In the genomic region with DNA sequence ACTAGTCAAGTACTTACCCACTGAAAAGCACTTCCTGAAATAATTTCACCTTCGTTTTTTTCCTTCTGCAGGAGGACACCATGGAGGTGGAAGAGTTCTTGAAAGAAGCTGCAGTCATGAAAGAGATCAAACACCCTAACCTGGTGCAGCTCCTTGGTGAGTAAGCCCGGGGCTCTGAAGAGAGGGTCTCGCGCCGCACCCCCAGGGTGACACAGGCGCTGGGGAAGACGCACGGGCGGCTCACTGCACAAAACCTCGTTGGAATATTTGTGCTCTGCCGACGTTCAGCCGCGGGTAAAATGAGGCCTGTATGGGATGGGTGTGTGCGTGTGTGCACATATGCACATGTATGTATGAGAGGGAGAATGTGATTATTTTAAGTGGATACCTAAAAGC, we compare ENCODE assay signal across 30 cellular contexts. TPM values are rescaled to one million over a fixed set of nuclear protein-coding genes. Genes with fewer than 3 reads are reported as not detected.
DNase-seq lines count a peak whose midpoint lies in the region; ATAC-seq, FAIRE-seq and TF ChIP-seq lines count a peak whose summit lies in the region.
"Had no signal": no experiment of that assay in that cellular context is flagged by ENCODE, and none has a peak within 500 bp of the region (broad histone marks: within the 10 kb centered on the region; RNA-seq: fewer than 3 reads in every experiment).

No MANE protein-coding gene starts in this region.

- no peaks in the 10 kb centered on the region for H3K9me3 Mint-ChIP-seq in stimulated activated effector memory CD8-positive, alpha-beta T cell treated with anti-CD3 and anti-CD28 coated beads, Interleukin-12 subunit alpha, Interleukin-12 subunit beta, amount 100 ng/mL, for 72 hours
- H3K9me3 Mint-ChIP-seq: CD14-positive monocyte; CD8-positive, alpha-beta memory T cell had no signal

- ATAC-seq in Right ventricle myocardium inferior: no peak
- ATAC-seq in left ventricle myocardium superior: no peak
- ATAC-seq in stimulated activated effector memory CD8-positive, alpha-beta T cell treated with anti-CD3 and anti-CD28 coated beads, Interleukin-12 subunit alpha, Interleukin-12 subunit beta, amount 100 ng/mL, for 72 hours: no peak
- no peak for ATAC-seq in upper lobe of right lung
- ATAC-seq in GM18861 (IDR thresholded peaks at IDR 0.05; ENCODE audit: unreplicated experiment): no peak

- TF ChIP-seq CTCF in kidney (IDR thresholded peaks at IDR 0.05; ENCODE audit: borderline replicate concordance, extremely low read depth, insufficient read depth): no peak
- no peak for TF ChIP-seq CTCF in upper lobe of right lung (IDR thresholded peaks at IDR 0.05)

- DNase-seq in Right ventricle myocardium inferior (ENCODE audit: missing footprints): peak; percentile 31
- no peak for DNase-seq in left ventricle myocardium superior
- DNase-seq in kidney: peak; percentile 32
- no peak for DNase-seq in stimulated activated effector memory CD8-positive, alpha-beta T cell treated with anti-CD3 and anti-CD28 coated beads, Interleukin-12 subunit alpha, Interleukin-12 subunit beta, amount 100 ng/mL, for 72 hours (ENCODE audit: low spot score in 2 of 2)
- peak; percentile 46 for DNase-seq in upper lobe of right lung
- DNase-seq in NCI-H1694 treated with DMSO at 0.1 percent for 48 hours (lab: John Stamatoyannopoulos, UW): no peak
- no peak for DNase-seq in NCI-H2227 treated with DMSO at 0.1 percent for 48 hours (lab: John Stamatoyannopoulos, UW)
- DNase-seq: CD8-positive, alpha-beta memory T cell; DMS 273 treated with DMSO at 0.1 percent for 48 hours; DMS79; EL; GF-D8; KBM-7; NCI-H1105 treated with DMSO at 0.1 percent for 48 hours; NCI-H146; NCI-H2029; NCI-H526; NCI-H82; PC-9; SHP77 had no signal

- no peaks in the 10 kb centered on the region for H3K4me1 Mint-ChIP-seq in stimulated activated effector memory CD8-positive, alpha-beta T cell treated with anti-CD3 and anti-CD28 coated beads, Interleukin-12 subunit alpha, Interleukin-12 subunit beta, amount 100 ng/mL, for 72 hours
- H3K4me1 Mint-ChIP-seq: CD14-positive monocyte had no signal

- no peak overlapping the region for H3K4me3 ChIP-seq in kidney (ENCODE audit: low read length in 2 of 2)
- no peak overlapping the region for H3K4me3 ChIP-seq in upper lobe of right lung
- H3K4me3 ChIP-seq: PC-9 had no signal

- H3K9me3 ChIP-seq in kidney (ENCODE audit: control insufficient read depth in 1 of 2, low read length in 2 of 2): no peaks in the 10 kb centered on the region
- no peaks in the 10 kb centered on the region for H3K9me3 ChIP-seq in upper lobe of right lung

- no peaks in the 10 kb centered on the region for H3K27me3 ChIP-seq in upper lobe of right lung

- no peak overlapping the region for H3K9ac ChIP-seq in kidney (ENCODE audit: low read length in 2 of 2)

- intact Hi-C loops in Right ventricle myocardium inferior (cut with DNase I) (no loop called here), left ventricle myocardium superior (cut with micrococcal nuclease) (no loop called here), kidney (cut with DNase I) (no loop called here), upper lobe of right lung (cut with DNase I) (no loop called here)

- H3K4me3 Mint-ChIP-seq in stimulated activated effector memory CD8-positive, alpha-beta T cell treated with anti-CD3 and anti-CD28 coated beads, Interleukin-12 subunit alpha, Interleukin-12 subunit beta, amount 100 ng/mL, for 72 hours: no peak overlapping the region
- H3K4me3 Mint-ChIP-seq: B cell, CD14-positive monocyte had no signal

- no peak for FAIRE-seq in kidney (lab: Jason Lieb, UNC)
- FAIRE-seq: GM19239, H54, HTR-8/SVneo had no signal

- H3K36me3 Mint-ChIP-seq in stimulated activated effector memory CD8-positive, alpha-beta T cell treated with anti-CD3 and anti-CD28 coated beads, Interleukin-12 subunit alpha, Interleukin-12 subunit beta, amount 100 ng/mL, for 72 hours: peaks cover 57% of the 10 kb centered on the region

- H3K27ac ChIP-seq in kidney (ENCODE audit: low read depth in 2 of 2, low read length in 2 of 2) (no peak overlapping the region), upper lobe of right lung (no peak overlapping the region)
- H3K27ac ChIP-seq: PC-9 had no signal

- H3K4me1 ChIP-seq in kidney (ENCODE audit: control insufficient read depth in 1 of 2, insufficient read depth in 1 of 2, low read depth in 1 of 2, low read length in 2 of 2): peaks cover 17 to 31% of the 10 kb centered on the region in 2 donors
- no peaks in the 10 kb centered on the region for H3K4me1 ChIP-seq in upper lobe of right lung

- H3K36me3 ChIP-seq in kidney (ENCODE audit: control insufficient read depth in 1 of 2, insufficient read depth in 2 of 2, low read length in 2 of 2) (peaks cover 25 to 38% of the 10 kb centered on the region in 2 donors), upper lobe of right lung (peaks cover 65% of the 10 kb centered on the region)

- H3K27ac Mint-ChIP-seq in stimulated activated effector memory CD8-positive, alpha-beta T cell treated with anti-CD3 and anti-CD28 coated beads, Interleukin-12 subunit alpha, Interleukin-12 subunit beta, amount 100 ng/mL, for 72 hours: peak overlapping the region; percentile 14
- H3K27ac Mint-ChIP-seq: B cell had no signal

RNA-seq across cellular contexts. Expression of gene QRFP, which starts 24.6 kb away (rescaled TPM):
- total RNA-seq in Right ventricle myocardium inferior (not detected), left ventricle myocardium superior (not detected), kidney (not detected), upper lobe of right lung (not detected)
- polyA plus RNA-seq in kidney (ENCODE audit: insufficient read depth, low read depth, low replicate concordance): not detected
- total RNA-seq: B cell; CD8-positive, alpha-beta memory T cell; LHCN-M2; MCF 10A; PC-9; RPMI7951; SK-MEL-5 had no signal
- polyA plus RNA-seq: CD8-positive, alpha-beta memory T cell had no signal

RNA-seq across cellular contexts. Expression of gene ABL1, which starts 37.0 kb away (rescaled TPM):
- total RNA-seq in Right ventricle myocardium inferior (33.0 TPM), left ventricle myocardium superior (33.3 TPM), kidney (63.6 TPM), upper lobe of right lung (52.1 TPM)
- 15.0 TPM for polyA plus RNA-seq in kidney (ENCODE audit: insufficient read depth, low read depth, low replicate concordance)

Comparison
In these comparisons a context has a peak if more than half of its experiments do, and no peak if none do; other contexts are left out.
1. DNase-seq: peak in Right ventricle myocardium inferior (single experiment), kidney (single experiment) and upper lobe of right lung (single experiment); none in left ventricle myocardium superior (single experiment), stimulated activated effector memory CD8-positive, alpha-beta T cell treated with anti-CD3 and anti-CD28 coated beads, Interleukin-12 subunit alpha, Interleukin-12 subunit beta, amount 100 ng/mL, for 72 hours (0 of 2), NCI-H1694 treated with DMSO at 0.1 percent for 48 hours (single experiment) and NCI-H2227 treated with DMSO at 0.1 percent for 48 hours (single experiment).